ENCODE assay signal across 1 cellular context in the genomic region with DNA sequence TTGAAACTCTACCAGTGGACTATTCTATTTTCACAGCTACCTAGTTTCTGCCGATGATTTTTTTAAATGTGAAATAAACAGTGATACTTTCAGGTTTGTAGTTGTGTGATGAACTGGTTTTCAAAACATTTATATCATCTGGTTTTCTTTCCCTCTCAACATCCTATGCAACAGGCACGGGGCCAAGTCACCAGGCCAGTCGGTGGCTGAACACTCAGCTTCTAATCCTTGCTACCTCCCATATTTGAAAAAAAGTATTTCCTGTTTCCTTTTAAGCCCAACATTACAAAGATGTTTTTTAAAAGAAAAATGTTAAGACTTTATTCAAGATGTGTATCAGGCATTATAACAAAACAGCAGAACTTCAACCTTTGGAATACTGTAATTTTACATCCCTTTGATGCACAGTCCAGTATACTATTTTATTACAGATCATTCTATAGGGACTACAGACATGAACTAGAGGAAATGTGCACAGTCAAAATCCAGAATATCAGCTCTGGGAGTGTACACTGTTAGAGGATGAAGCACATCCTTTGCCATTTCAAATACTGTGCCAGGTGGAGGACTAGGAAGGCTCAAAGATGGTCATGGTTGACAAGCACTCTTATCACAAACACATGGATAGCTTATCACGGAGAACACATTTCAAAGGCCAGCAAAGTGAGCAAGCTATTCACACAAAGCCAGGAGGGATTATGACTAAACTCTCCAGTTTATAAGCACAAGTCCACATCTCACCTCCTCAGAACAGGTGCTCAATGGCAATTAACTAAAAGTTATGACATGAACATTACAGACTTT.
TF ChIP-seq lines count a peak whose summit lies in the region.

No MANE protein-coding gene starts in this region.

TF ChIP-seq in K562, 482 proteins besides CTCF, POLR2A, EP300 and RAD21 (continued from another document and continues in another):
- TF ChIP-seq, protein P1, sequence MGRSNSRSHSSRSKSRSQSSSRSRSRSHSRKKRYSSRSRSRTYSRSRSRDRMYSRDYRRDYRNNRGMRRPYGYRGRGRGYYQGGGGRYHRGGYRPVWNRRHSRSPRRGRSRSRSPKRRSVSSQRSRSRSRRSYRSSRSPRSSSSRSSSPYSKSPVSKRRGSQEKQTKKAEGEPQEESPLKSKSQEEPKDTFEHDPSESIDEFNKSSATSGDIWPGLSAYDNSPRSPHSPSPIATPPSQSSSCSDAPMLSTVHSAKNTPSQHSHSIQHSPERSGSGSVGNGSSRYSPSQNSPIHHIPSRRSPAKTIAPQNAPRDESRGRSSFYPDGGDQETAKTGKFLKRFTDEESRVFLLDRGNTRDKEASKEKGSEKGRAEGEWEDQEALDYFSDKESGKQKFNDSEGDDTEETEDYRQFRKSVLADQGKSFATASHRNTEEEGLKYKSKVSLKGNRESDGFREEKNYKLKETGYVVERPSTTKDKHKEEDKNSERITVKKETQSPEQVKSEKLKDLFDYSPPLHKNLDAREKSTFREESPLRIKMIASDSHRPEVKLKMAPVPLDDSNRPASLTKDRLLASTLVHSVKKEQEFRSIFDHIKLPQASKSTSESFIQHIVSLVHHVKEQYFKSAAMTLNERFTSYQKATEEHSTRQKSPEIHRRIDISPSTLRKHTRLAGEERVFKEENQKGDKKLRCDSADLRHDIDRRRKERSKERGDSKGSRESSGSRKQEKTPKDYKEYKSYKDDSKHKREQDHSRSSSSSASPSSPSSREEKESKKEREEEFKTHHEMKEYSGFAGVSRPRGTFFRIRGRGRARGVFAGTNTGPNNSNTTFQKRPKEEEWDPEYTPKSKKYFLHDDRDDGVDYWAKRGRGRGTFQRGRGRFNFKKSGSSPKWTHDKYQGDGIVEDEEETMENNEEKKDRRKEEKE (IDR thresholded peaks at IDR 0.05; ENCODE audit: borderline replicate concordance in 1 of 2, control insufficient read depth in 1 of 2, low read depth in 2 of 2, low read length in 1 of 2): no peak
- TF ChIP-seq SNRNP70 (optimal IDR thresholded peaks at IDR 0.05; ENCODE audit: low read depth, low read length): no peak
- TF ChIP-seq, protein P2, sequence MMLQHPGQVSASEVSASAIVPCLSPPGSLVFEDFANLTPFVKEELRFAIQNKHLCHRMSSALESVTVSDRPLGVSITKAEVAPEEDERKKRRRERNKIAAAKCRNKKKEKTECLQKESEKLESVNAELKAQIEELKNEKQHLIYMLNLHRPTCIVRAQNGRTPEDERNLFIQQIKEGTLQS (IDR thresholded peaks at IDR 0.05): peak; percentile 48; the same call in 1 of the 2 replicates
- TF ChIP-seq, protein P2 (CRISPR knock-in tag; conservative IDR thresholded peaks at IDR 0.05): no peak
- peak in 1 of 2 experiments; percentile 84; a peak in 2 of 4 replicates for TF ChIP-seq TBL1XR1 (IDR thresholded peaks at IDR 0.05; ENCODE audit: low read length in 2 of 2)
- TF ChIP-seq ZNF589 (CRISPR knock-in tag; IDR thresholded peaks at IDR 0.05; ENCODE audit: low read depth): peak; percentile 94
- peak; percentile 93 for TF ChIP-seq POLR2AphosphoS5 (IDR thresholded peaks at IDR 0.05; ENCODE audit: control insufficient read depth, insufficient read depth, low read depth, low read length)
- no peak for TF ChIP-seq MAFK (IDR thresholded peaks at IDR 0.05; ENCODE audit: low read length)
- TF ChIP-seq ZBED1 (IDR thresholded peaks at IDR 0.05): peak; percentile 79; the same call in 1 of the 2 replicates
- TF ChIP-seq, protein P3, sequence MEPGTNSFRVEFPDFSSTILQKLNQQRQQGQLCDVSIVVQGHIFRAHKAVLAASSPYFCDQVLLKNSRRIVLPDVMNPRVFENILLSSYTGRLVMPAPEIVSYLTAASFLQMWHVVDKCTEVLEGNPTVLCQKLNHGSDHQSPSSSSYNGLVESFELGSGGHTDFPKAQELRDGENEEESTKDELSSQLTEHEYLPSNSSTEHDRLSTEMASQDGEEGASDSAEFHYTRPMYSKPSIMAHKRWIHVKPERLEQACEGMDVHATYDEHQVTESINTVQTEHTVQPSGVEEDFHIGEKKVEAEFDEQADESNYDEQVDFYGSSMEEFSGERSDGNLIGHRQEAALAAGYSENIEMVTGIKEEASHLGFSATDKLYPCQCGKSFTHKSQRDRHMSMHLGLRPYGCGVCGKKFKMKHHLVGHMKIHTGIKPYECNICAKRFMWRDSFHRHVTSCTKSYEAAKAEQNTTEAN (CRISPR knock-in tag; IDR thresholded peaks at IDR 0.05): no peak
- TF ChIP-seq SMARCE1 (IDR thresholded peaks at IDR 0.05): peak; percentile 96
- TF ChIP-seq, protein P4, sequence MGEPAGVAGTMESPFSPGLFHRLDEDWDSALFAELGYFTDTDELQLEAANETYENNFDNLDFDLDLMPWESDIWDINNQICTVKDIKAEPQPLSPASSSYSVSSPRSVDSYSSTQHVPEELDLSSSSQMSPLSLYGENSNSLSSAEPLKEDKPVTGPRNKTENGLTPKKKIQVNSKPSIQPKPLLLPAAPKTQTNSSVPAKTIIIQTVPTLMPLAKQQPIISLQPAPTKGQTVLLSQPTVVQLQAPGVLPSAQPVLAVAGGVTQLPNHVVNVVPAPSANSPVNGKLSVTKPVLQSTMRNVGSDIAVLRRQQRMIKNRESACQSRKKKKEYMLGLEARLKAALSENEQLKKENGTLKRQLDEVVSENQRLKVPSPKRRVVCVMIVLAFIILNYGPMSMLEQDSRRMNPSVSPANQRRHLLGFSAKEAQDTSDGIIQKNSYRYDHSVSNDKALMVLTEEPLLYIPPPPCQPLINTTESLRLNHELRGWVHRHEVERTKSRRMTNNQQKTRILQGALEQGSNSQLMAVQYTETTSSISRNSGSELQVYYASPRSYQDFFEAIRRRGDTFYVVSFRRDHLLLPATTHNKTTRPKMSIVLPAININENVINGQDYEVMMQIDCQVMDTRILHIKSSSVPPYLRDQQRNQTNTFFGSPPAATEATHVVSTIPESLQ (CRISPR knock-in tag; IDR thresholded peaks at IDR 0.05): 0 out of 2 replicates have a peak, but pooled peaks have one; percentile 45
- peak; percentile 62 for TF ChIP-seq ATF7 (IDR thresholded peaks at IDR 0.05)
- TF ChIP-seq TAF1 (IDR thresholded peaks at IDR 0.05; ENCODE audit: control insufficient read depth, extremely low read depth, insufficient read depth, low read length, severe bottlenecking): no peak
- TF ChIP-seq NFYB (IDR thresholded peaks at IDR 0.05; ENCODE audit: extremely low read depth, insufficient read length): no peak
- TF ChIP-seq, protein P5, sequence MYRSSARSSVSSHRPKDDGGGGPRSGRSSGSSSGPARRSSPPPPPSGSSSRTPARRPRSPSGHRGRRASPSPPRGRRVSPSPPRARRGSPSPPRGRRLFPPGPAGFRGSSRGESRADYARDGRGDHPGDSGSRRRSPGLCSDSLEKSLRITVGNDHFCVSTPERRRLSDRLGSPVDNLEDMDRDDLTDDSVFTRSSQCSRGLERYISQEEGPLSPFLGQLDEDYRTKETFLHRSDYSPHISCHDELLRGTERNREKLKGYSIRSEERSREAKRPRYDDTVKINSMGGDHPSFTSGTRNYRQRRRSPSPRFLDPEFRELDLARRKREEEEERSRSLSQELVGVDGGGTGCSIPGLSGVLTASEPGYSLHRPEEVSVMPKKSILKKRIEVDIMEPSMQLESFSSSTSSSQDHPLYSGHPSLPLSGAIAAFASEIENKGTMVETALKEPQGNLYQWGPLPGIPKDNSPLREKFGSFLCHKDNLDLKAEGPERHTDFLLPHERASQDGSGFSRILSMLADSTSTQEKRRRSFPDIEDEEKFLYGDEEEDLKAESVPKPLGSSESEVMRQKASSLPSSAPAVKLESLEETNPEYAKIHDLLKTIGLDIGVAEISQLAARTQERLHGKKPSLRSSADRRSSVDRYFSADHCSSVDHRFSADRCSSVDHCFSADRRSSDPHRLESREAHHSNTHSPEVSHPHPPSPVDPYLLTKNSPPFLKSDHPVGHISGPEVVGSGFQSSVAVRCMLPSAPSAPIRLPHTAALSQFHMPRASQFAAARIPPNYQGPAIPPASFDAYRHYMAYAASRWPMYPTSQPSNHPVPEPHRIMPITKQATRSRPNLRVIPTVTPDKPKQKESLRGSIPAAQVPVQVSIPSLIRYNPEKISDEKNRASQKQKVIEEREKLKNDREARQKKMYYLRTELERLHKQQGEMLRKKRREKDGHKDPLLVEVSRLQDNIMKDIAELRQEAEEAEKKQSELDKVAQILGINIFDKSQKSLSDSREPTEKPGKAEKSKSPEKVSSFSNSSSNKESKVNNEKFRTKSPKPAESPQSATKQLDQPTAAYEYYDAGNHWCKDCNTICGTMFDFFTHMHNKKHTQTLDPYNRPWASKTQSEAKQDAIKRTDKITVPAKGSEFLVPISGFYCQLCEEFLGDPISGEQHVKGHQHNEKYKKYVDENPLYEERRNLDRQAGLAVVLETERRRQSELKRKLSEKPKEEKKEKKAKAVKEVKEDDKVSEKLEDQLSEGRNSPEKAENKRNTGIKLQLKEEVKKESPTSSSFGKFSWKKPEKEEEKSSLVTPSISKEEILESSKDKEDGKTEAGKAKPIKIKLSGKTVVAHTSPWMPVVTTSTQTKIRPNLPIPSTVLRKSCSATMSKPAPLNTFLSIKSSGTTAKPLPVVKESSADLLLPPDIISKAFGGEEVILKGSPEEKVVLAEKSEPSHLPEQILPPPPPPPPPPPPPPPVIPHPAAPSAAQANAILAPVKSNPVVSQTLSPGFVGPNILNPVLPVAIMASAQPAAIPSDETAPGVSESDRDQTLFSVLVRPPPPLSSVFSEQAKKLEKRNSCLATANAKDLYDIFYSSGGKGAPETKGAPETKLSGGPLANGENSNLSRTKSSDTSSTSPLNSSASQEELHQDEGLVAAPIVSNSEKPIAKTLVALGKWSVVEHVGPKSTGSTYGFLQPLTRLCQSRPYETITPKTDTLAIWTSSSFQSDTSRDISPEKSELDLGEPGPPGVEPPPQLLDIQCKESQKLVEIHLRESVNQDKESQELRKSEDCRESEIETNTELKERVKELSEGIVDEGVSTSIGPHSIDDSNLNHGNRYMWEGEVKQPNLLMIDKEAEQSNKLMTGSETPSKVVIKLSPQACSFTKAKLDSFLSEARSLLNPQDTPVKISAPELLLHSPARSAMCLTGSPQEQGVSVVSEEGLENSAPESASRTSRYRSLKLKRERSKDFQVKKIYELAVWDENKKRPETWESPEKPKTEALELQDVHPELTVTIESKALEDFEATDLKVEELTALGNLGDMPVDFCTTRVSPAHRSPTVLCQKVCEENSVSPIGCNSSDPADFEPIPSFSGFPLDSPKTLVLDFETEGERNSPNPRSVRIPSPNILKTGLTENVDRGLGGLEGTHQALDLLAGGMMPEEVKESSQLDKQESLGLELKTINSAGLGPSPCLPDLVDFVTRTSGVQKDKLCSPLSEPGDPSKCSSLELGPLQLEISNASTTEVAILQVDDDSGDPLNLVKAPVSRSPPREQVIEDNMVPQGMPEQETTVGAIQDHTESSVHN (IDR thresholded peaks at IDR 0.05; ENCODE audit: borderline replicate concordance in 1 of 2, low read depth in 1 of 2): no peak
- TF ChIP-seq ETV1 (tag; conservative IDR thresholded peaks at IDR 0.05; ENCODE audit: low read depth): no peak
- no peak for TF ChIP-seq KLF1 (tag; IDR thresholded peaks at IDR 0.05)
- peak; percentile 66 for TF ChIP-seq HMGN3 (IDR thresholded peaks at IDR 0.05; ENCODE audit: borderline replicate concordance, extremely low read depth, insufficient read length, low read depth, low read length)
- TF ChIP-seq, protein P6, sequence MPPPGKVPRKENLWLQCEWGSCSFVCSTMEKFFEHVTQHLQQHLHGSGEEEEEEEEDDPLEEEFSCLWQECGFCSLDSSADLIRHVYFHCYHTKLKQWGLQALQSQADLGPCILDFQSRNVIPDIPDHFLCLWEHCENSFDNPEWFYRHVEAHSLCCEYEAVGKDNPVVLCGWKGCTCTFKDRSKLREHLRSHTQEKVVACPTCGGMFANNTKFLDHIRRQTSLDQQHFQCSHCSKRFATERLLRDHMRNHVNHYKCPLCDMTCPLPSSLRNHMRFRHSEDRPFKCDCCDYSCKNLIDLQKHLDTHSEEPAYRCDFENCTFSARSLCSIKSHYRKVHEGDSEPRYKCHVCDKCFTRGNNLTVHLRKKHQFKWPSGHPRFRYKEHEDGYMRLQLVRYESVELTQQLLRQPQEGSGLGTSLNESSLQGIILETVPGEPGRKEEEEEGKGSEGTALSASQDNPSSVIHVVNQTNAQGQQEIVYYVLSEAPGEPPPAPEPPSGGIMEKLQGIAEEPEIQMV (tag; conservative IDR thresholded peaks at IDR 0.05; ENCODE audit: low read depth): no peak
- TF ChIP-seq SOX6 (IDR thresholded peaks at IDR 0.05): peak; percentile 95
- TF ChIP-seq, protein P7, sequence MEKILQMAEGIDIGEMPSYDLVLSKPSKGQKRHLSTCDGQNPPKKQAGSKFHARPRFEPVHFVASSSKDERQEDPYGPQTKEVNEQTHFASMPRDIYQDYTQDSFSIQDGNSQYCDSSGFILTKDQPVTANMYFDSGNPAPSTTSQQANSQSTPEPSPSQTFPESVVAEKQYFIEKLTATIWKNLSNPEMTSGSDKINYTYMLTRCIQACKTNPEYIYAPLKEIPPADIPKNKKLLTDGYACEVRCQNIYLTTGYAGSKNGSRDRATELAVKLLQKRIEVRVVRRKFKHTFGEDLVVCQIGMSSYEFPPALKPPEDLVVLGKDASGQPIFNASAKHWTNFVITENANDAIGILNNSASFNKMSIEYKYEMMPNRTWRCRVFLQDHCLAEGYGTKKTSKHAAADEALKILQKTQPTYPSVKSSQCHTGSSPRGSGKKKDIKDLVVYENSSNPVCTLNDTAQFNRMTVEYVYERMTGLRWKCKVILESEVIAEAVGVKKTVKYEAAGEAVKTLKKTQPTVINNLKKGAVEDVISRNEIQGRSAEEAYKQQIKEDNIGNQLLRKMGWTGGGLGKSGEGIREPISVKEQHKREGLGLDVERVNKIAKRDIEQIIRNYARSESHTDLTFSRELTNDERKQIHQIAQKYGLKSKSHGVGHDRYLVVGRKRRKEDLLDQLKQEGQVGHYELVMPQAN (IDR thresholded peaks at IDR 0.05; ENCODE audit: borderline replicate concordance): 0 out of 2 replicates have a peak, but pooled peaks have one; percentile 13
- TF ChIP-seq ZNF274 (IDR thresholded peaks at IDR 0.05; ENCODE audit: borderline replicate concordance, low read depth, low read length): no peak
- peak; percentile 95 for TF ChIP-seq TCF3 (CRISPR knock-in tag; IDR thresholded peaks at IDR 0.05)
- no peak for TF ChIP-seq HNRNPLL (IDR thresholded peaks at IDR 0.05; ENCODE audit: low read depth, low read length, poor library complexity, severe bottlenecking)
- no peak for TF ChIP-seq ZNF124 (CRISPR knock-in tag; IDR thresholded peaks at IDR 0.05)
- no peak for TF ChIP-seq ZNF175 (CRISPR knock-in tag; IDR thresholded peaks at IDR 0.05; ENCODE audit: low read depth)
- TF ChIP-seq ATF1 (CRISPR knock-in tag; IDR thresholded peaks at IDR 0.05): no peak
- TF ChIP-seq ATF1 (tag; IDR thresholded peaks at IDR 0.05): 0 out of 2 replicates have a peak, but pooled peaks have one; percentile 26
- no peak for TF ChIP-seq NCOA4 (IDR thresholded peaks at IDR 0.05; ENCODE audit: partially characterized antibody)
- TF ChIP-seq, protein P8, sequence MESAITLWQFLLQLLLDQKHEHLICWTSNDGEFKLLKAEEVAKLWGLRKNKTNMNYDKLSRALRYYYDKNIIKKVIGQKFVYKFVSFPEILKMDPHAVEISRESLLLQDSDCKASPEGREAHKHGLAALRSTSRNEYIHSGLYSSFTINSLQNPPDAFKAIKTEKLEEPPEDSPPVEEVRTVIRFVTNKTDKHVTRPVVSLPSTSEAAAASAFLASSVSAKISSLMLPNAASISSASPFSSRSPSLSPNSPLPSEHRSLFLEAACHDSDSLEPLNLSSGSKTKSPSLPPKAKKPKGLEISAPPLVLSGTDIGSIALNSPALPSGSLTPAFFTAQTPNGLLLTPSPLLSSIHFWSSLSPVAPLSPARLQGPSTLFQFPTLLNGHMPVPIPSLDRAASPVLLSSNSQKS (CRISPR knock-in tag; IDR thresholded peaks at IDR 0.05): no peak
- TF ChIP-seq RBM39 (optimal IDR thresholded peaks at IDR 0.05; ENCODE audit: low read depth, low read length): no peak
- TF ChIP-seq OTX1 (CRISPR knock-in tag; IDR thresholded peaks at IDR 0.05): 0 out of 2 replicates have a peak, but pooled peaks have one; percentile 5
- no peak for TF ChIP-seq ETS2 (tag; IDR thresholded peaks at IDR 0.05; ENCODE audit: borderline replicate concordance, poor library complexity, severe bottlenecking)
- no peak for TF ChIP-seq RFX1 (IDR thresholded peaks at IDR 0.05)
